29 cellular contexts compared by ENCODE assay signal in genomic region chr3:16437640-16438039, GRCh38.
DNase-seq lines count a peak whose midpoint lies in the region; TF ChIP-seq lines count a peak whose summit lies in the region.
"Had no signal": no experiment of that assay in that cellular context is flagged by ENCODE, and none has a peak within 500 bp of the region (broad histone marks: within the 10 kb centered on the region; RNA-seq: fewer than 3 reads in every experiment).

No MANE protein-coding gene starts in this region.

- no peak overlapping the region; the same call in 1 of the 2 replicates for H3K4me2 ChIP-seq in OCI-LY1 (ENCODE audit: low read length)
- H3K4me2 ChIP-seq: A549 had no signal

- peak overlapping the region; percentile 99 for H3K27ac ChIP-seq in OCI-LY1 (ENCODE audit: low read depth, low read length, poor library complexity, severe bottlenecking)
- H3K27ac ChIP-seq: A549, neutrophil, psoas muscle, skin epidermis, stomach, WERI-Rb-1 had no signal

- no peaks in the 10 kb centered on the region for H3K9me3 ChIP-seq in OCI-LY1 (ENCODE audit: low read length)
- H3K9me3 ChIP-seq in HAP-1 = no peaks in the 10 kb centered on the region
- H3K9me3 ChIP-seq: A549, MG63, neutrophil, psoas muscle, stomach, tibial nerve had no signal

- no peaks in the 10 kb centered on the region for H3K9me2 ChIP-seq in OCI-LY1 (ENCODE audit: low read depth, low read length)

- no peaks in the 10 kb centered on the region for H4K20me1 ChIP-seq in OCI-LY1 (ENCODE audit: insufficient read depth, low read length)

- in situ Hi-C loops in HAP-1 (cut with MboI; ENCODE audit: low sequenced_read_pairs) = no loop called here

- H3K4me3 ChIP-seq in AG10803 (ENCODE audit: low read length) (peak overlapping the region; percentile 18), OCI-LY1 (ENCODE audit: low read depth, low read length, poor library complexity, severe bottlenecking) (no peak overlapping the region), HAP-1 (no peak overlapping the region)
- H3K4me3 ChIP-seq: A549, dorsolateral prefrontal cortex, MG63, psoas muscle, skin epidermis, stomach, tibial nerve had no signal

- TF ChIP-seq CTCF in AG10803 (conservative IDR thresholded peaks at IDR 0.05; ENCODE audit: low read length) (no peak), OCI-LY1 (IDR thresholded peaks at IDR 0.05; ENCODE audit: low read length) (no peak)

- H2AFZ ChIP-seq in OCI-LY1 (ENCODE audit: low read length) = no peak overlapping the region

- H3K4me1 ChIP-seq in OCI-LY1 (ENCODE audit: insufficient read depth, low read length, severe bottlenecking) (peaks cover 96% of the 10 kb centered on the region), HAP-1 (no peaks in the 10 kb centered on the region)
- H3K4me1 ChIP-seq: A549 had no signal

- no peaks in the 10 kb centered on the region for H3K27me3 ChIP-seq in OCI-LY1 (ENCODE audit: insufficient read depth, low read length)
- H3K27me3 ChIP-seq in HAP-1 (ENCODE audit: low read depth) = peaks cover 5% of the 10 kb centered on the region
- H3K27me3 ChIP-seq: dorsolateral prefrontal cortex, MG63, neutrophil, stomach, tibial nerve had no signal

- DNase-seq in AG10803 (ENCODE audit: low read depth) (no peak), fibroblast of gingiva (ENCODE audit: low read depth) (peak; percentile 24), myocyte (ENCODE audit: low read depth) (peak; percentile 30), HAP-1 (ENCODE audit: low spot score in 2 of 2) (no peak), GM03348 (ENCODE audit: low spot score) (no peak), SHP77 treated with DMSO at 0.1 percent for 48 hours (lab: John Stamatoyannopoulos, UW) (no peak), NCI-H446 treated with DMSO at 0.1 percent for 48 hours (lab: John Stamatoyannopoulos, UW) (no peak)
- DNase-seq: activated CD4-positive, alpha-beta T cell treated with anti-CD3 and anti-CD28 coated beads for 48 hours; activated gamma-delta T cell treated with Interleukin-2 at 50 U/mL for 16 hours; activated T-cell treated with anti-CD3 and anti-CD28 coated beads, Interleukin-2, amount 50 U/mL, for 24 hours; CD4-positive, alpha-beta memory T cell; DMS 273 treated with DMSO at 0.1 percent for 48 hours; dorsolateral prefrontal cortex; head of caudate nucleus; mesendoderm; MG63; naive B cell; NCI-H1436; NCI-H82; psoas muscle; stimulated activated CD4-positive, alpha-beta T cell treated with anti-CD3 and anti-CD28 coated beads, Interleukin-1b, Interleukin-23, amount 100 ng/mL, for 48 hours; stimulated activated CD8-positive, alpha-beta memory T cell treated with anti-CD3 and anti-CD28 coated beads, Interleukin-4, amount 100 ng/mL, for 48 hours; stomach; WERI-Rb-1 had no signal

- H3K36me3 ChIP-seq in OCI-LY1 (ENCODE audit: insufficient read depth, low read length) (peaks cover 33% of the 10 kb centered on the region), HAP-1 (replicated peaks) (no peaks in the 10 kb centered on the region)
- H3K36me3 ChIP-seq: MG63, neutrophil, WERI-Rb-1 had no signal

- H3F3A ChIP-seq in OCI-LY1 (ENCODE audit: insufficient read depth, low read length) = peaks cover 15% of the 10 kb centered on the region; the same call in 1 of the 2 replicates

- H3K79me2 ChIP-seq in OCI-LY1 (ENCODE audit: insufficient read depth, low read length) = peaks cover 52% of the 10 kb centered on the region

- peak overlapping the region; percentile 31 for H3K9ac ChIP-seq in OCI-LY1 (ENCODE audit: low read length)

Comparison
In these comparisons a context has a peak if more than half of its experiments do, and no peak if none do; other contexts are left out.
1. DNase-seq: peak in fibroblast of gingiva (single experiment) and myocyte (single experiment); none in AG10803 (single experiment), HAP-1 (0 of 2), GM03348 (single experiment), SHP77 treated with DMSO at 0.1 percent for 48 hours (single experiment) and NCI-H446 treated with DMSO at 0.1 percent for 48 hours (single experiment).